ENCODE assay signal across 10 cellular contexts in the genomic region with DNA sequence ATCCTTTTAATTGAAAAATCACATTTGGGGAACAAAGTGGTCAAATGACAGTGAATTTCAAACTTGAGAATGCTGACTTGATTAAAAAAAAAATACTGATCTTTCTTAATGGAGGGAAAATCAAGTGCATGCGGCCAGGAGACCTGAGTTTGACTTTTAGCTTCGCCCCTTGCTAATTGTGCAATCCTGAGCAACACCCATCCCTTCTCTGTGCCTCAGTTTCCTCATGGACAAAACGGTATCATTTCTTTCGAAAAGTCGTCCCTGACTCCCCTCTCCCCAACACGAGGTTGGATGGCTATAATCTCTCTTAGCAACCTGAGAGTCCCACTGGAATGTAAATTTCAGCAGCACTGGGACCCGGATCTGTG. TPM values are rescaled to one million over a fixed set of nuclear protein-coding genes. Genes with fewer than 3 reads are reported as not detected.
DNase-seq lines count a peak whose midpoint lies in the region; TF ChIP-seq lines count a peak whose summit lies in the region.
"Had no signal": no experiment of that assay in that cellular context is flagged by ENCODE, and none has a peak within 500 bp of the region (broad histone marks: within the 10 kb centered on the region; RNA-seq: fewer than 3 reads in every experiment).

No MANE protein-coding gene starts in this region.

- H3K9me3 ChIP-seq in hepatocyte (ENCODE audit: low read depth) (no peaks in the 10 kb centered on the region), smooth muscle cell (replicated peaks; ENCODE audit: low read depth) (no peaks in the 10 kb centered on the region)

- H2AFZ ChIP-seq in hepatocyte (peak overlapping the region; percentile 75), smooth muscle cell (ENCODE audit: low read depth) (peak overlapping the region; percentile 44)

- no peak overlapping the region for H3K27ac Mint-ChIP-seq in activated naive CD8-positive, alpha-beta T cell treated with anti-CD3 and anti-CD28 coated beads for 36 hours

- no peaks in the 10 kb centered on the region for H3K79me2 ChIP-seq in hepatocyte
- peaks cover 23% of the 10 kb centered on the region for H3K79me2 ChIP-seq in smooth muscle cell (ENCODE audit: low read depth)

- H3K27ac ChIP-seq in hepatocyte (peak overlapping the region; percentile 91), smooth muscle cell (ENCODE audit: low read depth) (peak overlapping the region; percentile 93)
- H3K27ac ChIP-seq: 22Rv1 had no signal

- peaks cover 17% of the 10 kb centered on the region for H3F3A ChIP-seq in smooth muscle cell (ENCODE audit: low read depth)

- 55% methylated on average over 7 of the region's 7 CpGs for WGBS in hepatocyte (ENCODE audit: low lambda C conversion rate, missing lambda C conversion rate)
- 53% methylated on average over 7 of the region's 7 CpGs for WGBS in smooth muscle cell (ENCODE audit: low lambda C conversion rate)

- H3K4me1 Mint-ChIP-seq in activated naive CD8-positive, alpha-beta T cell treated with anti-CD3 and anti-CD28 coated beads for 36 hours = peaks cover 7% of the 10 kb centered on the region

- no peaks in the 10 kb centered on the region for H3K9me2 ChIP-seq in hepatocyte (replicated peaks; ENCODE audit: insufficient read depth)

- H3K4me2 ChIP-seq in hepatocyte = peak overlapping the region; percentile 98
- H3K4me2 ChIP-seq in smooth muscle cell = peak overlapping the region; percentile 93

- H3K27me3 ChIP-seq in hepatocyte (no peaks in the 10 kb centered on the region), smooth muscle cell (ENCODE audit: low read depth) (no peaks in the 10 kb centered on the region)

- no peaks in the 10 kb centered on the region for H3K36me3 Mint-ChIP-seq in activated naive CD8-positive, alpha-beta T cell treated with anti-CD3 and anti-CD28 coated beads for 36 hours

- no peaks in the 10 kb centered on the region for H3K9me3 Mint-ChIP-seq in activated naive CD8-positive, alpha-beta T cell treated with anti-CD3 and anti-CD28 coated beads for 36 hours

- no peaks in the 10 kb centered on the region for H3K36me3 ChIP-seq in hepatocyte (replicated peaks; ENCODE audit: insufficient read depth, low read depth)
- no peaks in the 10 kb centered on the region for H3K36me3 ChIP-seq in smooth muscle cell (ENCODE audit: low read depth)

- H3K27me3 Mint-ChIP-seq in activated naive CD8-positive, alpha-beta T cell treated with anti-CD3 and anti-CD28 coated beads for 36 hours = peaks cover 62% of the 10 kb centered on the region

- TF ChIP-seq CTCF in hepatocyte (IDR thresholded peaks at IDR 0.05; ENCODE audit: poor library complexity) = no peak
- TF ChIP-seq CTCF in smooth muscle cell (IDR thresholded peaks at IDR 0.05; ENCODE audit: borderline replicate concordance, insufficient read depth, poor library complexity, severe bottlenecking) = no peak

- no peak overlapping the region for H3K9ac ChIP-seq in smooth muscle cell (ENCODE audit: low read depth)

- peak; percentile 18 for DNase-seq in NCI-H2171 treated with DMSO at 0.1 percent for 48 hours (lab: John Stamatoyannopoulos, UW)
- no peak for DNase-seq in NCI-H2171 (lab: John Stamatoyannopoulos, UW)
- DNase-seq in activated naive CD8-positive, alpha-beta T cell treated with anti-CD3 and anti-CD28 coated beads for 36 hours = no peak
- no peak for DNase-seq in hepatocyte (ENCODE audit: low spot score)
- DNase-seq in smooth muscle cell (lab: John Stamatoyannopoulos, UW; ENCODE audit: unreplicated experiment) = no peak
- DNase-seq in NK-92 (lab: John Stamatoyannopoulos, UW; ENCODE audit: unreplicated experiment) = no peak
- no peak for DNase-seq in activated effector memory CD4-positive, alpha-beta T cell treated with anti-CD3 and anti-CD28 coated beads, Interleukin-2, amount 50 U/mL, for 16 hours
- DNase-seq in AG08396 (ENCODE audit: low spot score) = no peak
- DNase-seq: activated gamma-delta T cell had no signal

- H3K4me3 Mint-ChIP-seq in activated naive CD8-positive, alpha-beta T cell treated with anti-CD3 and anti-CD28 coated beads for 36 hours = peak overlapping the region; percentile 61

- H4K20me1 ChIP-seq in hepatocyte (ENCODE audit: insufficient read depth, poor library complexity, severe bottlenecking) (no peaks in the 10 kb centered on the region), smooth muscle cell (ENCODE audit: low read depth) (peaks cover 3% of the 10 kb centered on the region)

- H3K4me3 ChIP-seq in hepatocyte = no peak overlapping the region
- H3K4me3 ChIP-seq in smooth muscle cell = peak overlapping the region; percentile 64

- H3K4me1 ChIP-seq in hepatocyte (ENCODE audit: insufficient read depth) (peaks cover 12% of the 10 kb centered on the region), smooth muscle cell (ENCODE audit: low read depth) (peaks cover 47% of the 10 kb centered on the region)

RNA-seq across cellular contexts. Expression of gene FJX1, which starts 1.0 kb away (rescaled TPM):
- 1 to 10 TPM; 2.5 to 3.8 TPM for total RNA-seq in activated naive CD8-positive, alpha-beta T cell treated with anti-CD3 and anti-CD28 coated beads for 36 hours
- total RNA-seq in hepatocyte = 12.4 and 13.5 TPM in 2 replicates
- 29.0 and 34.8 TPM in 2 replicates for polyA plus RNA-seq in hepatocyte
- 28.3 and 32.7 TPM in 2 replicates for total RNA-seq in smooth muscle cell
- 41.2 and 44.5 TPM in 2 replicates for polyA plus RNA-seq in smooth muscle cell

RNA-seq across cellular contexts. Expression of gene TRIM44, which starts 45.3 kb away (rescaled TPM):
- 10 to 100 TPM; 40.9 to 41.1 TPM for total RNA-seq in activated naive CD8-positive, alpha-beta T cell treated with anti-CD3 and anti-CD28 coated beads for 36 hours
- total RNA-seq in hepatocyte = 20.4 and 20.8 TPM in 2 replicates
- polyA plus RNA-seq in hepatocyte = 43.2 and 44.1 TPM in 2 replicates
- total RNA-seq in smooth muscle cell = 20.9 and 29.7 TPM in 2 replicates
- polyA plus RNA-seq in smooth muscle cell = 32.9 and 36.7 TPM in 2 replicates
